ENCODE assay signal across 10 cellular contexts in genomic region chr1:172658871-172659453, GRCh38. TPM values are rescaled to one million over a fixed set of nuclear protein-coding genes. Genes with fewer than 3 reads are reported as not detected.
A peak's percentile ranks its signal among the peaks of the same experiment; 100 is the strongest.
DNase-seq lines count a peak whose midpoint lies in the region; ATAC-seq and TF ChIP-seq lines count a peak whose summit lies in the region.
"Had no signal": no experiment of that assay in that cellular context is flagged by ENCODE, and none has a peak within 500 bp of the region (broad histone marks: within the 10 kb centered on the region; RNA-seq: fewer than 3 reads in every experiment).

TSS of gene FASLG (plus strand) at chr1:172659103. CDS start at chr1:172659202, 99 bp downstream.

- peaks cover 4 to 11% of the 10 kb centered on the region in 2 donors for H3K36me3 Mint-ChIP-seq in CD4-positive, alpha-beta memory T cell
- no peaks in the 10 kb centered on the region for H3K36me3 Mint-ChIP-seq in progenitor cell of endocrine pancreas (ENCODE audit: insufficient read depth)

- peak within 1 kb of the TSS; percentile 77 to 96 (median 89) for H3K27ac Mint-ChIP-seq in CD4-positive, alpha-beta memory T cell
- H3K27ac Mint-ChIP-seq in progenitor cell of endocrine pancreas = no peak within 1 kb of the TSS

- H3K4me3 ChIP-seq in CD4-positive, alpha-beta memory T cell (ENCODE audit: low read length in 2 of 2) = peak within 1 kb of the TSS; percentile 12 to 54
- H3K4me3 ChIP-seq: SK-N-MC had no signal

- CTCF ChIA-PET in CD4-positive, alpha-beta memory T cell (lab: Charles Lee; ENCODE audit: partially characterized antibody) = interaction anchor here (0.8 to 2.4 kb wide), 12 partner anchors 9 to 126 kb away, joined by 3 to 9 read pairs (median 5); partner anchors contain the start of gene SUCO

- intact Hi-C loops in CD4-positive, alpha-beta memory T cell (cut with micrococcal nuclease) = loop anchor here (2.0 to 5.0 kb wide), 2 partner anchors 52 to 60 kb away; no protein-coding TSS in a partner anchor
- intact Hi-C loops in sciatic nerve (cut with DNase I) = no loop called here

- H3K4me3 Mint-ChIP-seq in CD4-positive, alpha-beta memory T cell = peak within 1 kb of the TSS; percentile 79 to 95 (median 90)
- no peak within 1 kb of the TSS for H3K4me3 Mint-ChIP-seq in progenitor cell of endocrine pancreas (ENCODE audit: low read depth)

- no peaks in the 10 kb centered on the region for H3K36me3 ChIP-seq in CD4-positive, alpha-beta memory T cell (ENCODE audit: insufficient read depth, low read length)

- no peak for TF ChIP-seq CTCF in progenitor cell of endocrine pancreas (IDR thresholded peaks at IDR 0.05; ENCODE audit: unreplicated experiment)

- no peaks in the 10 kb centered on the region for H3K27me3 ChIP-seq in CD4-positive, alpha-beta memory T cell (ENCODE audit: insufficient read depth, low read length)

- H3K27me3 Mint-ChIP-seq in CD4-positive, alpha-beta memory T cell = no peaks in the 10 kb centered on the region
- H3K27me3 Mint-ChIP-seq in progenitor cell of endocrine pancreas = peaks cover 4% of the 10 kb centered on the region

- no peaks in the 10 kb centered on the region for H3K9me3 ChIP-seq in CD4-positive, alpha-beta memory T cell (ENCODE audit: control insufficient read depth in 1 of 2, low read length in 2 of 2)

- POLR2A ChIA-PET in CD4-positive, alpha-beta memory T cell (lab: Charles Lee; ENCODE audit: partially characterized antibody) = interaction anchor here (0.6 to 5.5 kb wide), 15 partner anchors 12 to 127 kb away, joined by 3 to 57 read pairs (median 5); partner anchors contain the start of gene SUCO

- peak within 1 kb of the TSS; percentile 55 for H3K27ac ChIP-seq in CD4-positive, alpha-beta memory T cell (ENCODE audit: low read depth, low read length)
- H3K27ac ChIP-seq: SK-N-MC had no signal

- DNase-seq in CD4-positive, alpha-beta memory T cell = peak in 4 of 5 donors; percentile 28 to 70 (median 44)
- peak; percentile 45 to 67 for DNase-seq in activated CD4-positive, alpha-beta T cell treated with anti-CD3 and anti-CD28 coated beads, Interleukin-2, amount 50 U/mL, for 24 hours (ENCODE audit: low read depth in 1 of 2, low spot score in 1 of 2)
- DNase-seq in activated naive CD8-positive, alpha-beta T cell treated with anti-CD3 and anti-CD28 coated beads, Interleukin-2, amount 50 U/mL, for 16 hours (ENCODE audit: low read depth, low spot score) = peak; percentile 30
- DNase-seq in stimulated activated CD4-positive, alpha-beta T cell treated with anti-CD3 and anti-CD28 coated beads, Interleukin-2, amount 100 ng/mL, for 4 hours (ENCODE audit: low read depth) = peak; percentile 59
- no peak for DNase-seq in sciatic nerve (ENCODE audit: low spot score)
- DNase-seq in SHP77 (lab: John Stamatoyannopoulos, UW) = no peak
- no peak for DNase-seq in progenitor cell of endocrine pancreas (ENCODE audit: low spot score, unreplicated experiment)
- no peak for DNase-seq in RPMI8226
- DNase-seq: KG1 had no signal

- ATAC-seq in sciatic nerve = no peak

- H3K9me3 Mint-ChIP-seq in CD4-positive, alpha-beta memory T cell = no peaks in the 10 kb centered on the region
- H3K9me3 Mint-ChIP-seq in progenitor cell of endocrine pancreas (ENCODE audit: low read depth) = no peaks in the 10 kb centered on the region

- peaks cover 47 to 73% (median 61%) of the 10 kb centered on the region in 4 donors for H3K4me1 Mint-ChIP-seq in CD4-positive, alpha-beta memory T cell
- H3K4me1 Mint-ChIP-seq in progenitor cell of endocrine pancreas (ENCODE audit: low read depth) = no peaks in the 10 kb centered on the region

- H3K4me1 ChIP-seq in CD4-positive, alpha-beta memory T cell (ENCODE audit: insufficient read depth, low read length) = peaks cover 55% of the 10 kb centered on the region

RNA-seq across cellular contexts. Expression of gene FASLG, which starts in this region (rescaled TPM):
- 1 to 10 TPM; 4.3 to 4.9 TPM for total RNA-seq in CD4-positive, alpha-beta memory T cell
- polyA plus RNA-seq in CD4-positive, alpha-beta memory T cell = 1 to 10 TPM in 1 of 2 donors, under 1 TPM in 1; 0.81 to 2.5 TPM
- 0.40 TPM for total RNA-seq in sciatic nerve
- total RNA-seq in progenitor cell of endocrine pancreas = not detected in 2 replicates

Comparison
In these comparisons a context has a peak if more than half of its experiments do, and no peak if none do; other contexts are left out.
1. DNase-seq: peak in CD4-positive, alpha-beta memory T cell (4 of 5), activated CD4-positive, alpha-beta T cell treated with anti-CD3 and anti-CD28 coated beads, Interleukin-2, amount 50 U/mL, for 24 hours (2 of 2), activated naive CD8-positive, alpha-beta T cell treated with anti-CD3 and anti-CD28 coated beads, Interleukin-2, amount 50 U/mL, for 16 hours (single experiment) and stimulated activated CD4-positive, alpha-beta T cell treated with anti-CD3 and anti-CD28 coated beads, Interleukin-2, amount 100 ng/mL, for 4 hours (single experiment); none in sciatic nerve (single experiment), SHP77 (0 of 2), progenitor cell of endocrine pancreas (single experiment) and RPMI8226 (single experiment).